Comparison of ENCODE assay signal across 16 cellular contexts in genomic region chr10:43250625-43250924, GRCh38. TPM values are rescaled to one million over a fixed set of nuclear protein-coding genes. Genes with fewer than 3 reads are reported as not detected.
DNase-seq lines count a peak whose midpoint lies in the region; ATAC-seq and TF ChIP-seq lines count a peak whose summit lies in the region.
"Had no signal": no experiment of that assay in that cellular context is flagged by ENCODE, and none has a peak within 500 bp of the region (broad histone marks: within the 10 kb centered on the region; RNA-seq: fewer than 3 reads in every experiment).

No MANE protein-coding gene starts in this region.

- H3K27ac Mint-ChIP-seq in stimulated activated naive CD8-positive, alpha-beta T cell treated with anti-CD3 and anti-CD28 coated beads, Interleukin-15, amount 100 ng/mL, for 72 hours = no peak overlapping the region

- no peak overlapping the region for H3K4me3 Mint-ChIP-seq in stimulated activated naive CD8-positive, alpha-beta T cell treated with anti-CD3 and anti-CD28 coated beads, Interleukin-15, amount 100 ng/mL, for 72 hours

- H3K27ac ChIP-seq in RWPE2 (ENCODE audit: poor library complexity, severe bottlenecking) (no peak overlapping the region), neural cell (ENCODE audit: low read length) (peak overlapping the region; percentile 32), vagina (no peak overlapping the region)
- H3K27ac ChIP-seq: C4-2B, PC-9 had no signal

- H3K4me1 Mint-ChIP-seq in stimulated activated naive CD8-positive, alpha-beta T cell treated with anti-CD3 and anti-CD28 coated beads, Interleukin-15, amount 100 ng/mL, for 72 hours = peaks cover 13% of the 10 kb centered on the region

- H3K27me3 ChIP-seq in RWPE2 (ENCODE audit: insufficient read depth, poor library complexity, severe bottlenecking) (no peaks in the 10 kb centered on the region), neural cell (ENCODE audit: insufficient read depth, low read depth, low read length) (no peaks in the 10 kb centered on the region), vagina (no peaks in the 10 kb centered on the region)

- peaks cover under 1% of the 10 kb centered on the region for H3K27me3 Mint-ChIP-seq in stimulated activated naive CD8-positive, alpha-beta T cell treated with anti-CD3 and anti-CD28 coated beads, Interleukin-15, amount 100 ng/mL, for 72 hours

- no peak for TF ChIP-seq RAD21 in neural cell (conservative IDR thresholded peaks at IDR 0.05)

- H3K4me3 ChIP-seq in RWPE2 (ENCODE audit: severe bottlenecking) = no peak overlapping the region
- no peak overlapping the region for H3K4me3 ChIP-seq in neural cell (ENCODE audit: low read length)
- H3K4me3 ChIP-seq in vagina = no peak overlapping the region
- H3K4me3 ChIP-seq: PC-9 had no signal

- TF ChIP-seq POLR2A in vagina (IDR thresholded peaks at IDR 0.05) = no peak

- no peaks in the 10 kb centered on the region for H3F3A ChIP-seq in neural cell (ENCODE audit: insufficient read depth, low read length, poor library complexity, severe bottlenecking)

- TF ChIP-seq CTCF in RWPE2 (IDR thresholded peaks at IDR 0.05; ENCODE audit: poor library complexity, severe bottlenecking) (no peak), neural cell (IDR thresholded peaks at IDR 0.05; ENCODE audit: poor library complexity, severe bottlenecking) (no peak), vagina (IDR thresholded peaks at IDR 0.05) (no peak)

- H3K36me3 ChIP-seq in RWPE2 (ENCODE audit: low read depth) (no peaks in the 10 kb centered on the region), neural cell (ENCODE audit: insufficient read depth, low read length) (no peaks in the 10 kb centered on the region), vagina (no peaks in the 10 kb centered on the region)

- H2AFZ ChIP-seq in neural cell (ENCODE audit: low read depth, low read length) = no peak overlapping the region
- H2AFZ ChIP-seq: PC-9 had no signal

- no peak for ATAC-seq in stimulated activated naive CD8-positive, alpha-beta T cell treated with anti-CD3 and anti-CD28 coated beads, Interleukin-15, Interleukin-2, amounts not matched to agents 100 U/mL and 50 U/mL, for 24 hours
- ATAC-seq in stimulated activated naive CD8-positive, alpha-beta T cell treated with anti-CD3 and anti-CD28 coated beads, Interleukin-15, amount 100 ng/mL, for 72 hours = no peak
- ATAC-seq in RWPE2 (ENCODE audit: low read depth) (no peak), GM18858 (IDR thresholded peaks at IDR 0.05; ENCODE audit: unreplicated experiment) (no peak)

- no peaks in the 10 kb centered on the region for H3K4me1 ChIP-seq in RWPE2 (ENCODE audit: insufficient read depth, poor library complexity, severe bottlenecking)
- peaks cover 4% of the 10 kb centered on the region for H3K4me1 ChIP-seq in vagina

- no peak for TF ChIP-seq EP300 in neural cell (conservative IDR thresholded peaks at IDR 0.05; ENCODE audit: poor library complexity, severe bottlenecking)

- H3K79me2 ChIP-seq in neural cell (replicated peaks; ENCODE audit: insufficient read depth, low read length) = no peaks in the 10 kb centered on the region

- no peaks in the 10 kb centered on the region for H3K9me3 Mint-ChIP-seq in stimulated activated naive CD8-positive, alpha-beta T cell treated with anti-CD3 and anti-CD28 coated beads, Interleukin-15, amount 100 ng/mL, for 72 hours

- peak overlapping the region; percentile 33 for H3K9ac ChIP-seq in neural cell (ENCODE audit: low read length)

- H3K9me2 ChIP-seq in neural cell (ENCODE audit: insufficient read depth, low read length) = no peaks in the 10 kb centered on the region

- no peak overlapping the region for H3K4me2 ChIP-seq in neural cell (ENCODE audit: low read length)
- H3K4me2 ChIP-seq: PC-9 had no signal

- peak; percentile 1 for DNase-seq in stimulated activated naive CD8-positive, alpha-beta T cell treated with anti-CD3 and anti-CD28 coated beads, Interleukin-15, Interleukin-2, amounts not matched to agents 100 U/mL and 50 U/mL, for 24 hours
- DNase-seq in stimulated activated naive CD8-positive, alpha-beta T cell treated with anti-CD3 and anti-CD28 coated beads, Interleukin-15, amount 100 ng/mL, for 72 hours = no peak
- DNase-seq in RWPE2 (ENCODE audit: low spot score) = peak; percentile 26
- DNase-seq in vagina (ENCODE audit: extremely low spot score in 2 of 2) = no peak
- no peak for DNase-seq in HUDEP-2 (lab: John Stamatoyannopoulos, UW; ENCODE audit: unreplicated experiment in 76 of 76)
- DNase-seq: DND-41, IMR-90, NCI-H1417 treated with DMSO at 0.1 percent for 48 hours, NCI-H187 treated with DMSO at 0.1 percent for 48 hours, NCI-H524 treated with DMSO at 0.1 percent for 48 hours had no signal

- no peaks in the 10 kb centered on the region for H3K9me3 ChIP-seq in RWPE2 (ENCODE audit: severe bottlenecking)
- no peaks in the 10 kb centered on the region for H3K9me3 ChIP-seq in neural cell (ENCODE audit: low read length)
- H3K9me3 ChIP-seq in vagina = no peaks in the 10 kb centered on the region

- H4K20me1 ChIP-seq in neural cell (ENCODE audit: insufficient read depth) = no peaks in the 10 kb centered on the region

- intact Hi-C loops in vagina (cut with DNase I) = no loop called here

TF ChIP-seq in neural cell, 6 proteins besides CTCF, POLR2A, EP300 and RAD21:
- TF ChIP-seq TAF1 (IDR thresholded peaks at IDR 0.05; ENCODE audit: low read depth) = no peak
- no peak for TF ChIP-seq EZH2 (IDR thresholded peaks at IDR 0.05; ENCODE audit: borderline replicate concordance, insufficient read depth, low read length, poor library complexity, severe bottlenecking)
- no peak for TF ChIP-seq MXI1 (conservative IDR thresholded peaks at IDR 0.05; ENCODE audit: poor library complexity, severe bottlenecking)
- TF ChIP-seq REST (IDR thresholded peaks at IDR 0.05; ENCODE audit: borderline replicate concordance) = no peak
- no peak for TF ChIP-seq SMC3 (conservative IDR thresholded peaks at IDR 0.05; ENCODE audit: poor library complexity)
- no peak for TF ChIP-seq POLR2AphosphoS5 (IDR thresholded peaks at IDR 0.05)

RNA-seq across cellular contexts. Expression of gene RASGEF1A, which starts 16.3 kb away (rescaled TPM):
- polyA plus RNA-seq in neural cell = 8.7 and 10.5 TPM in 2 replicates
- 11.5 and 13.6 TPM in 2 replicates for polyA minus RNA-seq in neural cell
- 14.5 TPM for total RNA-seq in vagina
- total RNA-seq: HT-29, M059J had no signal

Comparison
In these comparisons a context has a peak if more than half of its experiments do, and no peak if none do; other contexts are left out.
1. DNase-seq: peak in stimulated activated naive CD8-positive, alpha-beta T cell treated with anti-CD3 and anti-CD28 coated beads, Interleukin-15, Interleukin-2, amounts not matched to agents 100 U/mL and 50 U/mL, for 24 hours (single experiment) and RWPE2 (single experiment); none in stimulated activated naive CD8-positive, alpha-beta T cell treated with anti-CD3 and anti-CD28 coated beads, Interleukin-15, amount 100 ng/mL, for 72 hours (0 of 2), vagina (0 of 2) and HUDEP-2 (0 of 76).